Comparison of ENCODE assay signal across 24 cellular contexts in the genomic region with DNA sequence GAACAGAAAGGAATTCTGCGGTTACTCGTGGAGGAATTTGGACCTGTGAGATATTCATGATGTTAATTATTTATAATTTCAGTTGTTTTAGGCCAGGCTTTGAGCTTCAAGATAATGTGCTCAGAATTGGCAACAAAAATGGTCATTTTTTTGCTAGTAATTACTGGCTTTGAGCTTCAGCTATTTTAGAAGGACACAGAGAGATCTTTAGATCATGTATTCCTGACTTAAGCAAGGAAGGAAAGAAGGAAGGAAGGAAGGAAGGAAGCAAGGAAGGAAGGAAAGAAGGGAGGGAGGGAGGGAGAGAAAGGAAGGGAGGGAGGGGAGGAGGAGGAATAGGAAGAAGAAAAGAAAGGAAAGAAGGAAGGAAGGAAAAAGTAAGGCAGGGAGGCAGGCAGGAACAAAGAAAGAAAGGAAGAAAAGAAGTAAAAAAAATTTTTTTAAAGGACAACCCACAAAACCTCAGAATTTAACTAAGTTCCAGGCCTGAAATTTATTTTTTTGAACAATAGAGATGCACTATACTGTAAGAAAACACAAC.
A peak's percentile ranks its signal among the peaks of the same experiment; 100 is the strongest.
DNase-seq lines count a peak whose midpoint lies in the region; ATAC-seq and TF ChIP-seq lines count a peak whose summit lies in the region.
"Had no signal": no experiment of that assay in that cellular context is flagged by ENCODE, and none has a peak within 500 bp of the region (broad histone marks: within the 10 kb centered on the region; RNA-seq: fewer than 3 reads in every experiment).

No MANE protein-coding gene starts in this region.

- peak overlapping the region; percentile 13; the same call in 1 of the 2 replicates for H3K27ac ChIP-seq in VCaP
- peak overlapping the region; percentile 2 to 33 for H3K27ac ChIP-seq in liver (ENCODE audit: low read depth in 1 of 2, low read length in 2 of 2)
- no peak overlapping the region for H3K27ac ChIP-seq in left lung
- H3K27ac ChIP-seq in colonic mucosa, result no peak overlapping the region

- H3K4me3 ChIP-seq in liver (ENCODE audit: low read depth in 1 of 3, low read length in 3 of 3) (peak overlapping the region in 1 of 3 donors; percentile 12), left lung (no peak overlapping the region), colonic mucosa (no peak overlapping the region)
- H3K4me3 ChIP-seq: HAP-1, lung had no signal

- intact Hi-C loops in sciatic nerve (cut with DNase I), result no loop called here
- intact Hi-C loops in left lung (cut with DNase I), result no loop called here
- intact Hi-C loops in colonic mucosa (cut with DNase I), result no loop called here

- peak; percentile 49 for DNase-seq in ACHN
- DNase-seq in sciatic nerve (ENCODE audit: low spot score), result no peak
- no peak for DNase-seq in 8988T
- DNase-seq in left lung, result no peak
- no peak for DNase-seq in colonic mucosa
- DNase-seq: activated CD4-positive, alpha-beta T cell treated with anti-CD3 and anti-CD28 coated beads for 4 hours; activated CD8-positive, alpha-beta memory T cell treated with anti-CD3 and anti-CD28 coated beads for 24 hours; activated effector memory CD4-positive, alpha-beta T cell treated with anti-CD3 and anti-CD28 coated beads, Interleukin-2, amount 50 U/mL, for 16 hours; activated naive CD8-positive, alpha-beta T cell treated with anti-CD3 and anti-CD28 coated beads for 36 hours; activated T-cell treated with anti-CD3 and anti-CD28 coated beads, Interleukin-2, amount 50 U/mL, for 1 hour; central memory CD4-positive, alpha-beta T cell; dermis blood vessel endothelial cell; DND-41; KG1; MM.1S; NCI-H1436 treated with DMSO at 0.1 percent for 48 hours; NCI-H774; stimulated activated naive CD4-positive, alpha-beta T cell treated with Interleukin-2 at 50 U/mL for 16 hours had no signal

- H3K9me3 ChIP-seq in liver (ENCODE audit: control insufficient read depth in 4 of 4, low read length in 3 of 4) (no peaks in the 10 kb centered on the region), left lung (peaks cover 0 to 15% of the 10 kb centered on the region in 2 donors), colonic mucosa (no peaks in the 10 kb centered on the region)
- H3K9me3 ChIP-seq: HAP-1 had no signal

- H3K9ac ChIP-seq in liver (ENCODE audit: low read depth in 1 of 2, low read length in 2 of 2), result no peak overlapping the region
- no peak overlapping the region for H3K9ac ChIP-seq in colonic mucosa (ENCODE audit: low read depth in 2 of 2, low read length in 2 of 2)

- 23% methylated on average over 2 of the region's 2 CpGs for WGBS in liver

- in situ Hi-C loops in ACHN (cut with HindIII; ENCODE audit: low pct_ligation_motif_present, low pct_unique_long_range_greater_than_20kb, low sequenced_read_pairs), result no loop called here

- H3K36me3 ChIP-seq in liver (ENCODE audit: control insufficient read depth in 4 of 4, insufficient read depth in 3 of 4, low read depth in 1 of 4, low read length in 3 of 4) (no peaks in the 10 kb centered on the region), left lung (no peaks in the 10 kb centered on the region), colonic mucosa (no peaks in the 10 kb centered on the region)
- H3K36me3 ChIP-seq: HAP-1 had no signal

- H3K27me3 ChIP-seq in liver (ENCODE audit: control insufficient read depth in 4 of 4, insufficient read depth in 4 of 4, low read length in 3 of 4) (no peaks in the 10 kb centered on the region), left lung (no peaks in the 10 kb centered on the region), colonic mucosa (no peaks in the 10 kb centered on the region)

- ATAC-seq in sciatic nerve, result peak; percentile 11
- no peak for ATAC-seq in left lung
- no peak for ATAC-seq in HG02623 (IDR thresholded peaks at IDR 0.05; ENCODE audit: unreplicated experiment)
- ATAC-seq: SK-N-SH treated with all-trans-retinoic acid at 6 μM for 48 hours had no signal

- TF ChIP-seq RAD21 in liver (IDR thresholded peaks at IDR 0.05), result no peak

- no peak for TF ChIP-seq CTCF in VCaP (conservative IDR thresholded peaks at IDR 0.05)
- TF ChIP-seq CTCF in liver (IDR thresholded peaks at IDR 0.05; ENCODE audit: low read depth, low read length, missing input control), result no peak
- TF ChIP-seq CTCF in left lung (IDR thresholded peaks at IDR 0.05), result no peak
- no peak for TF ChIP-seq CTCF in colonic mucosa (IDR thresholded peaks at IDR 0.05)

- H3K4me1 ChIP-seq in liver (ENCODE audit: control insufficient read depth in 4 of 4, insufficient read depth in 4 of 4, low read length in 3 of 4), result peaks cover 4 to 43% (median 42%) of the 10 kb centered on the region in 4 donors
- peaks cover 9 to 14% of the 10 kb centered on the region in 2 donors for H3K4me1 ChIP-seq in left lung
- H3K4me1 ChIP-seq in colonic mucosa, result peaks cover 8% of the 10 kb centered on the region
- H3K4me1 ChIP-seq: HAP-1 had no signal

TF ChIP-seq in liver, 16 proteins besides CTCF, POLR2A, EP300 and RAD21:
- TF ChIP-seq TAF1 (conservative IDR thresholded peaks at IDR 0.05) (no peak), HNF4A (conservative IDR thresholded peaks at IDR 0.05) (peak in 1 of 2 donors; percentile 79)
- TF ChIP-seq, protein P1, sequence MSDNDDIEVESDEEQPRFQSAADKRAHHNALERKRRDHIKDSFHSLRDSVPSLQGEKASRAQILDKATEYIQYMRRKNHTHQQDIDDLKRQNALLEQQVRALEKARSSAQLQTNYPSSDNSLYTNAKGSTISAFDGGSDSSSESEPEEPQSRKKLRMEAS (IDR thresholded peaks at IDR 0.05), result no peak

Comparison
In these comparisons a context has a peak if more than half of its experiments do, and no peak if none do; other contexts are left out.
1. H3K27ac ChIP-seq: peak in VCaP (single experiment) and liver (2 of 2); none in left lung (0 of 2) and colonic mucosa (single experiment).